33 cellular contexts compared by ENCODE assay signal in genomic region chr10:49327036-49327813, GRCh38. TPM values are rescaled to one million over a fixed set of nuclear protein-coding genes. Genes with fewer than 3 reads are reported as not detected.
DNase-seq lines count a peak whose midpoint lies in the region; ATAC-seq, FAIRE-seq and TF ChIP-seq lines count a peak whose summit lies in the region.
"Had no signal": no experiment of that assay in that cellular context is flagged by ENCODE, and none has a peak within 500 bp of the region (broad histone marks: within the 10 kb centered on the region; RNA-seq: fewer than 3 reads in every experiment).

No MANE protein-coding gene starts in this region.

- H3K4me1 Mint-ChIP-seq in activated CD8-positive, alpha-beta memory T cell treated with anti-CD3 and anti-CD28 coated beads, Interleukin-2, amount 10 ng/mL, durations not matched to agents 7 days and 5 days, result no peaks in the 10 kb centered on the region
- H3K4me1 Mint-ChIP-seq: CD4-positive, CD25-positive, alpha-beta regulatory T cell had no signal

- H3K9me3 ChIP-seq in K562 (replicated peaks; ENCODE audit: control insufficient read depth, insufficient read depth, low read depth, low read length) (no peaks in the 10 kb centered on the region), stomach (no peaks in the 10 kb centered on the region)
- H3K9me3 ChIP-seq: SJSA1 had no signal

- H3K4me1 ChIP-seq in K562 (replicated peaks in 1 of 2; ENCODE audit: control insufficient read depth in 2 of 2, insufficient read depth in 2 of 2, low read length in 2 of 2), result no peaks in the 10 kb centered on the region; a peak in 1 of 5 replicates
- no peaks in the 10 kb centered on the region for H3K4me1 ChIP-seq in stomach
- H3K4me1 ChIP-seq: SJSA1 had no signal

- TF ChIP-seq CTCF in K562 (IDR thresholded peaks at IDR 0.05 in 2 of 3, conservative IDR thresholded peaks at IDR 0.05 in 1 of 3; ENCODE audit: insufficient read depth in 2 of 3, low read depth in 1 of 3, low read length in 3 of 3), result no peak
- no peak for TF ChIP-seq CTCF in stomach (IDR thresholded peaks at IDR 0.05)

- no peak for TF ChIP-seq RAD21 in K562 (CRISPR knock-in tag; conservative IDR thresholded peaks at IDR 0.05 in 1 of 2, IDR thresholded peaks at IDR 0.05 in 1 of 2)

- POLR2A ChIA-PET in K562 (lab: Yijun Ruan, JAX), result interaction anchor here (0.5 to 1.6 kb wide), 2 partner anchors 11 to 178 kb away, joined by 3 to 6 read pairs; no protein-coding TSS in a partner anchor

- CTCF ChIA-PET in activated CD8-positive, alpha-beta memory T cell treated with anti-CD3 and anti-CD28 coated beads, Interleukin-2, amount 10 ng/mL, durations not matched to agents 7 days and 5 days (lab: Charles Lee), result no interaction called here
- CTCF ChIA-PET in K562 (lab: Yijun Ruan, JAX; ENCODE audit: low intra/inter-chr PET ratio), result no interaction called here

- no peaks in the 10 kb centered on the region for H3K27me3 Mint-ChIP-seq in activated CD8-positive, alpha-beta memory T cell treated with anti-CD3 and anti-CD28 coated beads, Interleukin-2, amount 10 ng/mL, durations not matched to agents 7 days and 5 days

- no peak overlapping the region for H3K4me2 ChIP-seq in K562 (ENCODE audit: insufficient read depth, low read length)

- no peaks in the 10 kb centered on the region for H3K36me3 Mint-ChIP-seq in activated CD8-positive, alpha-beta memory T cell treated with anti-CD3 and anti-CD28 coated beads, Interleukin-2, amount 10 ng/mL, durations not matched to agents 7 days and 5 days
- H3K36me3 Mint-ChIP-seq: CD4-positive, CD25-positive, alpha-beta regulatory T cell had no signal

- no peaks in the 10 kb centered on the region for H3K9me1 ChIP-seq in K562 (ENCODE audit: control insufficient read depth, insufficient read depth, low read length)

- 0 out of 5 replicates have a peak, but pooled peaks cover 0 to 2% of the 10 kb centered on the region in 2 experiments for H3K27me3 ChIP-seq in K562 (ENCODE audit: control insufficient read depth in 2 of 2, insufficient read depth in 2 of 2, low read length in 2 of 2)
- no peaks in the 10 kb centered on the region for H3K27me3 ChIP-seq in stomach
- H3K27me3 ChIP-seq: SJSA1 had no signal

- H3K27ac Mint-ChIP-seq in activated CD8-positive, alpha-beta memory T cell treated with anti-CD3 and anti-CD28 coated beads, Interleukin-2, amount 10 ng/mL, durations not matched to agents 7 days and 5 days, result no peak overlapping the region
- H3K27ac Mint-ChIP-seq: HFFc6 had no signal

- intact Hi-C loops in K562 (cut with micrococcal nuclease), result no loop called here
- intact Hi-C loops in stomach (cut with DNase I; ENCODE audit: low total_unique reads), result no loop called here

- H3K4me3 ChIP-seq in K562 (no peak overlapping the region), stomach (no peak overlapping the region)
- H3K4me3 ChIP-seq: SJSA1 had no signal

- peak; percentile 36 for DNase-seq in activated CD8-positive, alpha-beta memory T cell treated with anti-CD3 and anti-CD28 coated beads, Interleukin-2, amount 50 U/mL, for 48 hours
- no peak for DNase-seq in activated CD8-positive, alpha-beta memory T cell treated with anti-CD3 and anti-CD28 coated beads, Interleukin-2, amount 10 ng/mL, durations not matched to agents 7 days and 5 days
- DNase-seq in K562 (ENCODE audit: extremely low read depth in 1 of 4, low spot score in 3 of 4) (no peak), islet precursor cell (peak; percentile 35), stomach (peak; percentile 17), NCI-H510A treated with DMSO at 0.1 percent for 48 hours (lab: John Stamatoyannopoulos, UW) (no peak), RKO (ENCODE audit: low spot score) (no peak)
- DNase-seq: CD4-positive, CD25-positive, alpha-beta regulatory T cell; DMS153; DND-41; H9; HFFc6; Kasumi-1; NCI-H1092 treated with DMSO at 0.1 percent for 48 hours; NCI-H1436; NCI-H187 treated with DMSO at 0.1 percent for 48 hours; NCI-H2107; NCI-H446; NCI-H526; NCI-H82; NK-92 treated with Interleukin-12 subunit alpha and Interleukin-12 subunit beta, amount 100 ng/mL, for 24 hours; PC-3; Right ventricle myocardium superior had no signal

- no TSS peak for BruUV-seq in K562 (replicated peaks; lab: Mats Ljungman, UMichigan)

- WGBS in K562 (ENCODE audit: insufficient coverage, low coverage, missing lambda C conversion rate), result 34% methylated on average over 4 of the region's 8 CpGs
- whole genome bisulfite sequencing in stomach, 5 donors, result 74 to 79% (median 78%) methylated on average over 8 of the region's 8 CpGs

- no peaks in the 10 kb centered on the region for H3K9me3 Mint-ChIP-seq in activated CD8-positive, alpha-beta memory T cell treated with anti-CD3 and anti-CD28 coated beads, Interleukin-2, amount 10 ng/mL, durations not matched to agents 7 days and 5 days (ENCODE audit: low read depth)
- H3K9me3 Mint-ChIP-seq: H9, HFFc6 had no signal

- H3K4me3 Mint-ChIP-seq in activated CD8-positive, alpha-beta memory T cell treated with anti-CD3 and anti-CD28 coated beads, Interleukin-2, amount 10 ng/mL, durations not matched to agents 7 days and 5 days, result no peak overlapping the region
- H3K4me3 Mint-ChIP-seq: H9, HFFc6 had no signal

- peaks cover 17% of the 10 kb centered on the region; the same call in 2 of the 3 replicates for H3K36me3 ChIP-seq in K562 (ENCODE audit: control insufficient read depth, insufficient read depth, low read length)
- no peaks in the 10 kb centered on the region for H3K36me3 ChIP-seq in stomach
- H3K36me3 ChIP-seq: SJSA1 had no signal

- FAIRE-seq in K562 (lab: Jason Lieb, UNC), result no peak
- FAIRE-seq: GM12892, GM19239, HepG2 had no signal

- in situ Hi-C loops in K562 (cut with MboI), result no loop called here

- no peak overlapping the region for H2AFZ ChIP-seq in K562 (ENCODE audit: low read depth, low read length)

- TF ChIP-seq EP300 in K562 (IDR thresholded peaks at IDR 0.05; ENCODE audit: low read length), result no peak
- no peak for TF ChIP-seq EP300 in stomach (IDR thresholded peaks at IDR 0.05)

- no peaks in the 10 kb centered on the region for H3K79me2 ChIP-seq in K562 (ENCODE audit: control insufficient read depth, insufficient read depth, low read length)

- no peaks in the 10 kb centered on the region for H4K20me1 ChIP-seq in K562 (replicated peaks; ENCODE audit: control insufficient read depth, insufficient read depth, low read length)

- TF ChIP-seq POLR2A in K562 (conservative IDR thresholded peaks at IDR 0.05) (no peak), stomach (IDR thresholded peaks at IDR 0.05) (no peak)

- H3K27ac ChIP-seq in K562 (ENCODE audit: extremely low read depth, low read depth, low read length) (no peak overlapping the region; the same call in 2 of the 3 replicates), stomach (no peak overlapping the region)
- H3K27ac ChIP-seq: SJSA1 had no signal

- no peak for ATAC-seq in activated CD8-positive, alpha-beta memory T cell treated with anti-CD3 and anti-CD28 coated beads, Interleukin-2, amount 10 ng/mL, durations not matched to agents 7 days and 5 days
- 0 out of 3 replicates have a peak, but pooled peaks have one; percentile 29 for ATAC-seq in K562
- no peak for ATAC-seq in GM18873 (IDR thresholded peaks at IDR 0.05; ENCODE audit: low FRiP score, unreplicated experiment)
- ATAC-seq: HepG2, PC-3 had no signal

- H3K9ac ChIP-seq in K562 (ENCODE audit: insufficient read depth in 1 of 2, low read depth in 2 of 2, low read length in 2 of 2), result no peak overlapping the region

TF ChIP-seq in K562, 482 proteins besides CTCF, POLR2A, EP300 and RAD21:
- TF ChIP-seq TAF1 (IDR thresholded peaks at IDR 0.05; ENCODE audit: control insufficient read depth, extremely low read depth, insufficient read depth, low read length, severe bottlenecking) (no peak), TCFL5 (CRISPR knock-in tag; conservative IDR thresholded peaks at IDR 0.05) (no peak), MCM7 (IDR thresholded peaks at IDR 0.05) (no peak)

RNA-seq across cellular contexts. Expression of gene C10orf71, which starts 28.3 kb away (rescaled TPM):
- not detected for total RNA-seq in activated CD8-positive, alpha-beta memory T cell treated with anti-CD3 and anti-CD28 coated beads, Interleukin-2, amount 10 ng/mL, durations not matched to agents 7 days and 5 days
- 9.0 and 13.8 TPM in 2 replicates for total RNA-seq in K562 (2011; cell fraction: chromatin; rRNA removed; ENCODE audit: low replicate concordance)
- 5.0 and 7.8 TPM in 2 replicates for total RNA-seq in K562 (2011; cell fraction: nucleolus; rRNA removed)
- total RNA-seq in K562 (2011; cell fraction: nucleoplasm; rRNA removed), result 6.0 and 7.1 TPM in 2 replicates
- total RNA-seq in K562 (2014; rRNA removed) (1.1 and 1.7 TPM in 2 replicates), K562 (2014; rRNA removed; fragmentation: Illumina TruSeq; extraction: Trizol) (1.7 and 2.2 TPM in 2 replicates), K562 (2015; rRNA removed; fragmentation: Illumina TruSeq; extraction: Trizol) (1.5 and 2.4 TPM in 2 replicates), K562 (2021) (4.5 and 4.9 TPM in 2 replicates), stomach (under 1 TPM in 1 of 5 donors, not detected in 4; 0.18 TPM)
- polyA plus RNA-seq in K562 (2011; rRNA removed) (0.89 and 1.0 TPM in 2 replicates), K562 (2014; fragmentation: Illumina TruSeq; extraction: Trizol) (2.1 and 2.5 TPM in 2 replicates), K562 (2014; fragmentation: Nextera tagmentation; extraction: Ambion mirVana) (under 1 TPM; 0.06 to 0.30 TPM), K562 (2014; rRNA removed) (1.1 and 1.3 TPM in 2 replicates), stomach (not detected)
- polyA plus RNA-seq in K562 (2011; cell fraction: cytosol; rRNA removed), result 0.71 and 1.0 TPM in 2 replicates
- polyA plus RNA-seq in K562 (2011; cell fraction: nucleus; rRNA removed), result 2.5 and 5.7 TPM in 2 replicates
- polyA plus RNA-seq in K562 (2012), result 2.2 TPM in 2 replicates
- polyA minus RNA-seq in K562 (2011; rRNA and poly(A)+ RNA removed), result 3.6 TPM in 2 replicates
- polyA minus RNA-seq in K562 (2011; cell fraction: cytosol; rRNA and poly(A)+ RNA removed), result 2.8 and 3.1 TPM in 2 replicates
- polyA minus RNA-seq in K562 (2011; cell fraction: nucleus; rRNA and poly(A)+ RNA removed), result 5.8 and 7.6 TPM in 2 replicates
- total RNA-seq: A172; CD4-positive, CD25-positive, alpha-beta regulatory T cell; H9; HepG2; HFFc6; HT1080; M059J; PC-3; RPMI7951; SJSA1 had no signal
- polyA plus RNA-seq: BJ; CD4-positive, CD25-positive, alpha-beta regulatory T cell; HepG2 had no signal

Comparison
In these comparisons a context has a peak if more than half of its experiments do, and no peak if none do; other contexts are left out.
1. DNase-seq: peak in activated CD8-positive, alpha-beta memory T cell treated with anti-CD3 and anti-CD28 coated beads, Interleukin-2, amount 50 U/mL, for 48 hours (single experiment), islet precursor cell (single experiment) and stomach (single experiment); none in activated CD8-positive, alpha-beta memory T cell treated with anti-CD3 and anti-CD28 coated beads, Interleukin-2, amount 10 ng/mL, durations not matched to agents 7 days and 5 days (single experiment), K562 (0 of 4), NCI-H510A treated with DMSO at 0.1 percent for 48 hours (single experiment) and RKO (single experiment).